Comparison of ENCODE assay signal across 8 cellular contexts in genomic region chr6:88963139-88964090, GRCh38. TPM values are rescaled to one million over a fixed set of nuclear protein-coding genes. Genes with fewer than 3 reads are reported as not detected.
DNase-seq lines count a peak whose midpoint lies in the region; ATAC-seq lines count a peak whose summit lies in the region.

TSS of gene RNGTT (minus strand) at chr6:88963618. CDS start at chr6:88963409, 209 bp downstream.

- no peaks in the 10 kb centered on the region for H3K27me3 Mint-ChIP-seq in activated CD4-positive, alpha-beta T cell treated with anti-CD3 and anti-CD28 coated beads for 36 hours

- H3K4me3 Mint-ChIP-seq in activated CD4-positive, alpha-beta T cell treated with anti-CD3 and anti-CD28 coated beads for 36 hours: peak within 1 kb of the TSS; percentile 99

- H3K27ac ChIP-seq in cingulate gyrus (ENCODE audit: low read depth, low read length): peak within 1 kb of the TSS; percentile 88

- CTCF ChIA-PET in activated CD4-positive, alpha-beta T cell treated with anti-CD3 and anti-CD28 coated beads for 36 hours (lab: Charles Lee): interaction anchor here (0.9 to 2.0 kb wide), 7 partner anchors 17 to 182 kb away, joined by 3 to 7 read pairs (median 4); no protein-coding TSS in a partner anchor

- peak; percentile 99 for DNase-seq in Ammon's horn (ENCODE audit: low spot score)
- DNase-seq in GM19238 (ENCODE audit: insufficient read length, low spot score): peak; percentile 92
- DNase-seq in NCI-H524 (lab: John Stamatoyannopoulos, UW): peak; percentile 97
- peak; percentile 99 for DNase-seq in activated CD4-positive, alpha-beta T cell treated with anti-CD3 and anti-CD28 coated beads for 36 hours
- DNase-seq in kidney glomerular epithelial cell (lab: John Stamatoyannopoulos, UW): peak; percentile 96
- peak; percentile 93 to 98 for DNase-seq in stimulated activated CD4-positive, alpha-beta T cell treated with anti-CD3 and anti-CD28 coated beads, Interleukin-1b, Interleukin-23, amount 100 ng/mL, for 1 hour (ENCODE audit: low read depth in 2 of 2)

- peaks cover 45% of the 10 kb centered on the region for H3K4me1 Mint-ChIP-seq in activated CD4-positive, alpha-beta T cell treated with anti-CD3 and anti-CD28 coated beads for 36 hours

- peaks cover 3% of the 10 kb centered on the region for H3K36me3 Mint-ChIP-seq in activated CD4-positive, alpha-beta T cell treated with anti-CD3 and anti-CD28 coated beads for 36 hours (ENCODE audit: low read depth)

- POLR2A ChIA-PET in activated CD4-positive, alpha-beta T cell treated with anti-CD3 and anti-CD28 coated beads for 36 hours (lab: Charles Lee): interaction anchor here (0.6 to 1.3 kb wide), 5 partner anchors 19 to 675 kb away, joined by 3 to 6 read pairs (median 4); partner anchors contain the start of genes LYRM2 and PNRC1

- intact Hi-C loops in activated CD4-positive, alpha-beta T cell treated with anti-CD3 and anti-CD28 coated beads for 36 hours (cut with DNase I, micrococcal nuclease): loop anchor here (1.0 to 10.0 kb wide), 10 partner anchors 117 to 1808 kb away; partner anchors contain the start of genes PNRC1 (in 2 of the 2), AKIRIN2 (in 1 of the 2), CASP8AP2 (in 1 of the 2) and GJB7 (in 1 of the 2)

- ATAC-seq in HG03442 (IDR thresholded peaks at IDR 0.05; ENCODE audit: unreplicated experiment): peak; percentile 97
- ATAC-seq in activated CD4-positive, alpha-beta T cell treated with anti-CD3 and anti-CD28 coated beads for 36 hours: peak; percentile 100

- H3K27ac Mint-ChIP-seq in activated CD4-positive, alpha-beta T cell treated with anti-CD3 and anti-CD28 coated beads for 36 hours: peak within 1 kb of the TSS; percentile 93

- peaks cover 6% of the 10 kb centered on the region for H3K9me3 Mint-ChIP-seq in activated CD4-positive, alpha-beta T cell treated with anti-CD3 and anti-CD28 coated beads for 36 hours (ENCODE audit: low read depth)

RNA-seq across cellular contexts. Expression of gene RNGTT, which starts in this region (rescaled TPM):
- 10 to 100 TPM; 17.5 to 21.5 TPM for total RNA-seq in activated CD4-positive, alpha-beta T cell treated with anti-CD3 and anti-CD28 coated beads for 36 hours

Comparison
In these comparisons a context has a peak if more than half of its experiments do, and no peak if none do; other contexts are left out.
1. Peak in every context shown above with its lines: DNase-seq, ATAC-seq and H3K27ac ChIP-seq.